In the genomic region with DNA sequence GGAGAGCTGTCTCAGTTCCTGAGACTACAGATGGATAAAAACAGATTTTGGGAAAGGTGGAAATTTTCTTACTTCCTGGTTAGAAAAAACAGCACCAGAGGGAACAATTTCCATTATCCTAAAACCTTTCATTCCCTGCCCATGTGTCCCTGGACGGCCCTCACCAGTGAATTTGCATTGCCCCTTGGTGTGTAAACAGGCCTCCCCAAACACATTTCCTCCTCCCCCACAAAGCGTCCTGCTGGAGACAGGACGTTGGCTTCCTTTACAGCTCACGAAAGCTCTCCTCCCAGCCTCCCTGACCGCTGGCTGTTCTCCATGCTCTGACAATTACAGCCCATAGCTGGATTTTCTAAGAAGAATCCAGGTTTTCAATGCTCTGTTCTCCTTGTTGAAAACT, we compare ENCODE assay signal across 1 cellular context.
TF ChIP-seq lines count a peak whose summit lies in the region.

No MANE protein-coding gene starts in this region.

TF ChIP-seq in GM23338, 12 proteins besides CTCF, POLR2A, EP300 and RAD21:
- TF ChIP-seq, protein P1, sequence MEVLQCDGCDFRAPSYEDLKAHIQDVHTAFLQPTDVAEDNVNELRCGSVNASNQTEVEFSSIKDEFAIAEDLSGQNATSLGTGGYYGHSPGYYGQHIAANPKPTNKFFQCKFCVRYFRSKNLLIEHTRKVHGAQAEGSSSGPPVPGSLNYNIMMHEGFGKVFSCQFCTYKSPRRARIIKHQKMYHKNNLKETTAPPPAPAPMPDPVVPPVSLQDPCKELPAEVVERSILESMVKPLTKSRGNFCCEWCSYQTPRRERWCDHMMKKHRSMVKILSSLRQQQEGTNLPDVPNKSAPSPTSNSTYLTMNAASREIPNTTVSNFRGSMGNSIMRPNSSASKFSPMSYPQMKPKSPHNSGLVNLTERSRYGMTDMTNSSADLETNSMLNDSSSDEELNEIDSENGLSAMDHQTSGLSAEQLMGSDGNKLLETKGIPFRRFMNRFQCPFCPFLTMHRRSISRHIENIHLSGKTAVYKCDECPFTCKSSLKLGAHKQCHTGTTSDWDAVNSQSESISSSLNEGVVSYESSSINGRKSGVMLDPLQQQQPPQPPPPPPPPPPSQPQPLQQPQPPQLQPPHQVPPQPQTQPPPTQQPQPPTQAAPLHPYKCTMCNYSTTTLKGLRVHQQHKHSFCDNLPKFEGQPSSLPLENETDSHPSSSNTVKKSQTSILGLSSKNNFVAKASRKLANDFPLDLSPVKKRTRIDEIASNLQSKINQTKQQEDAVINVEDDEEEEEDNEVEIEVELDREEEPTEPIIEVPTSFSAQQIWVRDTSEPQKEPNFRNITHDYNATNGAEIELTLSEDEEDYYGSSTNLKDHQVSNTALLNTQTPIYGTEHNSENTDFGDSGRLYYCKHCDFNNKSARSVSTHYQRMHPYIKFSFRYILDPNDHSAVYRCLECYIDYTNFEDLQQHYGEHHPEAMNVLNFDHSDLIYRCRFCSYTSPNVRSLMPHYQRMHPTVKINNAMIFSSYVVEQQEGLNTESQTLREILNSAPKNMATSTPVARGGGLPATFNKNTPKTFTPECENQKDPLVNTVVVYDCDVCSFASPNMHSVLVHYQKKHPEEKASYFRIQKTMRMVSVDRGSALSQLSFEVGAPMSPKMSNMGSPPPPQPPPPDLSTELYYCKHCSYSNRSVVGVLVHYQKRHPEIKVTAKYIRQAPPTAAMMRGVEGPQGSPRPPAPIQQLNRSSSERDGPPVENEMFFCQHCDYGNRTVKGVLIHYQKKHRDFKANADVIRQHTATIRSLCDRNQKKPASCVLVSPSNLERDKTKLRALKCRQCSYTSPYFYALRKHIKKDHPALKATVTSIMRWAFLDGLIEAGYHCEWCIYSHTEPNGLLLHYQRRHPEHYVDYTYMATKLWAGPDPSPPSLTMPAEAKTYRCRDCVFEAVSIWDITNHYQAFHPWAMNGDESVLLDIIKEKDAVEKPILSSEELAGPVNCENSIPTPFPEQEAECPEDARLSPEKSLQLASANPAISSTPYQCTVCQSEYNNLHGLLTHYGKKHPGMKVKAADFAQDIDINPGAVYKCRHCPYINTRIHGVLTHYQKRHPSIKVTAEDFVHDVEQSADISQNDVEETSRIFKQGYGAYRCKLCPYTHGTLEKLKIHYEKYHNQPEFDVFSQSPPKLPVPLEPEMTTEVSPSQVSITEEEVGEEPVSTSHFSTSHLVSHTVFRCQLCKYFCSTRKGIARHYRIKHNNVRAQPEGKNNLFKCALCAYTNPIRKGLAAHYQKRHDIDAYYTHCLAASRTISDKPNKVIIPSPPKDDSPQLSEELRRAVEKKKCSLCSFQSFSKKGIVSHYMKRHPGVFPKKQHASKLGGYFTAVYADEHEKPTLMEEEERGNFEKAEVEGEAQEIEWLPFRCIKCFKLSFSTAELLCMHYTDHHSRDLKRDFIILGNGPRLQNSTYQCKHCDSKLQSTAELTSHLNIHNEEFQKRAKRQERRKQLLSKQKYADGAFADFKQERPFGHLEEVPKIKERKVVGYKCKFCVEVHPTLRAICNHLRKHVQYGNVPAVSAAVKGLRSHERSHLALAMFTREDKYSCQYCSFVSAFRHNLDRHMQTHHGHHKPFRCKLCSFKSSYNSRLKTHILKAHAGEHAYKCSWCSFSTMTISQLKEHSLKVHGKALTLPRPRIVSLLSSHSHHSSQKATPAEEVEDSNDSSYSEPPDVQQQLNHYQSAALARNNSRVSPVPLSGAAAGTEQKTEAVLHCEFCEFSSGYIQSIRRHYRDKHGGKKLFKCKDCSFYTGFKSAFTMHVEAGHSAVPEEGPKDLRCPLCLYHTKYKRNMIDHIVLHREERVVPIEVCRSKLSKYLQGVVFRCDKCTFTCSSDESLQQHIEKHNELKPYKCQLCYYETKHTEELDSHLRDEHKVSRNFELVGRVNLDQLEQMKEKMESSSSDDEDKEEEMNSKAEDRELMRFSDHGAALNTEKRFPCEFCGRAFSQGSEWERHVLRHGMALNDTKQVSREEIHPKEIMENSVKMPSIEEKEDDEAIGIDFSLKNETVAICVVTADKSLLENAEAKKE (CRISPR knock-in tag; IDR thresholded peaks at IDR 0.05) = peak; percentile 70; the same call in 1 of the 2 replicates
- no peak for TF ChIP-seq NANOG (IDR thresholded peaks at IDR 0.05; ENCODE audit: borderline replicate concordance)
- no peak for TF ChIP-seq EZH2 (IDR thresholded peaks at IDR 0.05; ENCODE audit: low read depth, unreplicated experiment)
- no peak for TF ChIP-seq STAT1 (IDR thresholded peaks at IDR 0.05; ENCODE audit: unreplicated experiment)
- no peak for TF ChIP-seq POLR2AphosphoS5 (IDR thresholded peaks at IDR 0.05; ENCODE audit: low read depth)
- TF ChIP-seq, protein P2, sequence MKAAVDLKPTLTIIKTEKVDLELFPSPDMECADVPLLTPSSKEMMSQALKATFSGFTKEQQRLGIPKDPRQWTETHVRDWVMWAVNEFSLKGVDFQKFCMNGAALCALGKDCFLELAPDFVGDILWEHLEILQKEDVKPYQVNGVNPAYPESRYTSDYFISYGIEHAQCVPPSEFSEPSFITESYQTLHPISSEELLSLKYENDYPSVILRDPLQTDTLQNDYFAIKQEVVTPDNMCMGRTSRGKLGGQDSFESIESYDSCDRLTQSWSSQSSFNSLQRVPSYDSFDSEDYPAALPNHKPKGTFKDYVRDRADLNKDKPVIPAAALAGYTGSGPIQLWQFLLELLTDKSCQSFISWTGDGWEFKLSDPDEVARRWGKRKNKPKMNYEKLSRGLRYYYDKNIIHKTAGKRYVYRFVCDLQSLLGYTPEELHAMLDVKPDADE (IDR thresholded peaks at IDR 0.05) = no peak
